Comparison of ENCODE assay signal across 10 cellular contexts in genomic region chr6:77456531-77457248, GRCh38. TPM values are rescaled to one million over a fixed set of nuclear protein-coding genes. Genes with fewer than 3 reads are reported as not detected.
DNase-seq lines count a peak whose midpoint lies in the region; ATAC-seq, FAIRE-seq and TF ChIP-seq lines count a peak whose summit lies in the region.
"Had no signal": no experiment of that assay in that cellular context is flagged by ENCODE, and none has a peak within 500 bp of the region (broad histone marks: within the 10 kb centered on the region; RNA-seq: fewer than 3 reads in every experiment).

No MANE protein-coding gene starts in this region.

- no peak overlapping the region for H2AFZ ChIP-seq in PC-3 (ENCODE audit: low read length)

- H3K9me3 ChIP-seq in PC-3 (ENCODE audit: low read length) (no peaks in the 10 kb centered on the region), mucosa of descending colon (no peaks in the 10 kb centered on the region)

- H3K9ac ChIP-seq in PC-3 (ENCODE audit: low read length) = no peak overlapping the region

- BruUV-seq in PC-3 (replicated peaks; lab: Mats Ljungman, UMichigan) = no TSS peak

- no peaks in the 10 kb centered on the region for H3K79me2 ChIP-seq in PC-3 (ENCODE audit: low read length)

- no peaks in the 10 kb centered on the region for H3F3A ChIP-seq in PC-3 (ENCODE audit: low read length, unreplicated experiment)

- no peak overlapping the region for H3K4me2 ChIP-seq in PC-3 (ENCODE audit: low read length)

- H3K27me3 ChIP-seq in PC-3 (ENCODE audit: low read length) = no peaks in the 10 kb centered on the region

- DNase-seq in DMS53 (lab: John Stamatoyannopoulos, UW) (peak; percentile 62), PC-3 (peak; percentile 58), epithelial cell of prostate (ENCODE audit: low read depth, low spot score) (peak; percentile 64), mucosa of descending colon (no peak), GM12891 (ENCODE audit: insufficient read length, low spot score) (no peak)
- DNase-seq: activated T-cell treated with anti-CD3 and anti-CD28 coated beads, Interleukin-2, amount 50 U/mL, for 48 hours had no signal

- FAIRE-seq in GM12891 (lab: Jason Lieb, UNC) = no peak

- no peak for TF ChIP-seq CTCF in PC-3 (conservative IDR thresholded peaks at IDR 0.05; ENCODE audit: low read depth, low read length)
- no peak for TF ChIP-seq CTCF in mucosa of descending colon (IDR thresholded peaks at IDR 0.05)

- ATAC-seq in PC-3 (peak; percentile 33; the same call in 1 of the 2 replicates), mucosa of descending colon (peak; percentile 23), GM21390 (IDR thresholded peaks at IDR 0.05; ENCODE audit: unreplicated experiment) (no peak), GM21381 (IDR thresholded peaks at IDR 0.05; ENCODE audit: unreplicated experiment) (no peak), HG03378 (IDR thresholded peaks at IDR 0.05; ENCODE audit: unreplicated experiment) (no peak)

- H3K4me3 ChIP-seq in PC-3 (ENCODE audit: low read length) = no peak overlapping the region
- H3K4me3 ChIP-seq in mucosa of descending colon = no peak overlapping the region
- H3K4me3 ChIP-seq: skin epidermis had no signal

- CTCF ChIA-PET in PC-3 (lab: Charles Lee) = no interaction called here

- H3K27ac ChIP-seq in PC-3 (ENCODE audit: low read length) = no peak overlapping the region; the same call in 1 of the 2 replicates
- peak overlapping the region; percentile 73 for H3K27ac ChIP-seq in epithelial cell of prostate

- no peak for TF ChIP-seq POLR2A in GM12891 (IDR thresholded peaks at IDR 0.05; ENCODE audit: low read depth, low read length)

- intact Hi-C loops in PC-3 (cut with micrococcal nuclease) = loop anchor here (1.0 to 10.0 kb wide), 5 partner anchors 212 to 1564 kb away; no protein-coding TSS in a partner anchor
- intact Hi-C loops in mucosa of descending colon (cut with DNase I, micrococcal nuclease) = loop anchor here in 1 of 2 donors (10.0 kb wide), 1 partner anchor 1522 kb away; no protein-coding TSS in a partner anchor

- peaks cover 3% of the 10 kb centered on the region for H3K4me1 ChIP-seq in PC-3 (ENCODE audit: insufficient read depth, low read length)
- no peaks in the 10 kb centered on the region for H3K4me1 ChIP-seq in mucosa of descending colon (ENCODE audit: low read depth)

- POLR2A ChIA-PET in PC-3 (lab: Charles Lee; ENCODE audit: unreplicated experiment) = no interaction called here

- H3K9me2 ChIP-seq in PC-3 (replicated peaks; ENCODE audit: low read length) = no peaks in the 10 kb centered on the region

- no peaks in the 10 kb centered on the region for H4K20me1 ChIP-seq in PC-3 (ENCODE audit: low read length)

- no peaks in the 10 kb centered on the region for H3K36me3 ChIP-seq in PC-3 (ENCODE audit: low read depth, low read length)
- H3K36me3 ChIP-seq in mucosa of descending colon (ENCODE audit: low read depth) = no peaks in the 10 kb centered on the region

TF ChIP-seq in GM12891, 5 proteins besides CTCF, POLR2A, EP300 and RAD21:
- TF ChIP-seq TAF1 (IDR thresholded peaks at IDR 0.05; ENCODE audit: low read depth, low read length) = no peak
- TF ChIP-seq POLR2AphosphoS5 (IDR thresholded peaks at IDR 0.05; ENCODE audit: low read depth, low read length) = no peak
- TF ChIP-seq POU2F2 (IDR thresholded peaks at IDR 0.05; ENCODE audit: low read depth, low read length) = no peak
- TF ChIP-seq SPI1 (IDR thresholded peaks at IDR 0.05; ENCODE audit: low read depth, low read length) = no peak
- no peak for TF ChIP-seq PAX5 (IDR thresholded peaks at IDR 0.05; ENCODE audit: insufficient read depth, low read length, severe bottlenecking)

RNA-seq across cellular contexts. Expression of gene HTR1B, which starts 6.6 kb away (rescaled TPM):
- total RNA-seq in PC-3 (2014; rRNA removed) (not detected in 2 replicates), mucosa of descending colon (under 1 TPM in 2 of 3 donors, not detected in 1; 0.13 to 0.19 TPM)
- polyA plus RNA-seq in GM12891 (2012; ENCODE audit: low read depth, missing spikeins) = not detected

Comparison
In these comparisons a context has a peak if more than half of its experiments do, and no peak if none do; other contexts are left out.
1. DNase-seq: peak in DMS53 (single experiment), PC-3 (single experiment) and epithelial cell of prostate (single experiment); none in mucosa of descending colon (0 of 3) and GM12891 (single experiment).
2. ATAC-seq: peak in PC-3 (single experiment) and mucosa of descending colon (single experiment); none in GM21390 (single experiment), GM21381 (single experiment) and HG03378 (single experiment).